ENCODE assay signal across 25 cellular contexts in genomic region chr9:86330186-86330585, GRCh38.
"Had no signal": no experiment of that assay in that cellular context is flagged by ENCODE, and none has a peak within 500 bp of the region (broad histone marks: within the 10 kb centered on the region; RNA-seq: fewer than 3 reads in every experiment).

No MANE protein-coding gene starts in this region.

- DNase-seq: activated CD4-positive, alpha-beta T cell treated with anti-CD3 and anti-CD28 coated beads, Interleukin-2, amount 10 ng/mL, durations not matched to agents 24 days and 14 days; activated CD4-positive, CD25-positive, alpha-beta regulatory T cell treated with anti-CD3 and anti-CD28 coated beads, Interleukin-2, amount 50 U/mL, for 72 hours; activated CD8-positive, alpha-beta memory T cell treated with anti-CD3 and anti-CD28 coated beads, Interleukin-2, amount 50 U/mL, for 4 hours; activated CD8-positive, alpha-beta T cell treated with anti-CD3 and anti-CD28 coated beads for 36 hours; activated gamma-delta T cell treated with Interleukin-2 at 50 U/mL for 16 hours; activated naive CD4-positive, alpha-beta T cell treated with anti-CD3 and anti-CD28 coated beads, Interleukin-2, amount 10 ng/mL, durations not matched to agents 7 days and 5 days; activated naive CD8-positive, alpha-beta T cell treated with anti-CD3 and anti-CD28 coated beads, Interleukin-2, amount 10 ng/mL, durations not matched to agents 7 days and 5 days; activated T-cell treated with anti-CD3 and anti-CD28 coated beads, Interleukin-2, amount 50 U/mL, for 1 hour; aorta; central memory CD4-positive, alpha-beta T cell; MM.1S; NCI-H1105; NCI-H1436; NCI-H1694 treated with DMSO at 0.1 percent for 48 hours; NCI-H2081; NCI-H510A treated with DMSO at 0.1 percent for 48 hours; NCI-H69; Peyer's patch; Right ventricle myocardium superior; SJCRH30; SK-N-SH; SW 1271 had no signal

- H3K27me3 ChIP-seq: Peyer's patch, SJCRH30 had no signal

- H3K4me1 ChIP-seq: Peyer's patch, SJCRH30 had no signal

- H3K27ac ChIP-seq: Peyer's patch, RWPE1, SJCRH30 had no signal

- H3K9ac ChIP-seq: SK-N-SH had no signal

- H3K9me3 ChIP-seq: Peyer's patch, SJCRH30, SK-N-SH had no signal

- H3K27ac Mint-ChIP-seq: activated CD4-positive, alpha-beta T cell treated with anti-CD3 and anti-CD28 coated beads, Interleukin-2, amount 10 ng/mL, durations not matched to agents 24 days and 14 days; activated CD8-positive, alpha-beta T cell treated with anti-CD3 and anti-CD28 coated beads for 36 hours; activated naive CD4-positive, alpha-beta T cell treated with anti-CD3 and anti-CD28 coated beads, Interleukin-2, amount 10 ng/mL, durations not matched to agents 7 days and 5 days; activated naive CD8-positive, alpha-beta T cell treated with anti-CD3 and anti-CD28 coated beads, Interleukin-2, amount 10 ng/mL, durations not matched to agents 7 days and 5 days; activated T-helper 2 cell treated with anti-CD3 and anti-CD28 coated beads, Interferon-gamma antibody, Interleukin-2, Interleukin-4, amounts not matched to agents 10 μg/mL and 5 μg/mL and 100 μg/mL, durations not matched to agents 14 hours and 24 hours and 36 hours; WTC11 had no signal

- H3K27me3 Mint-ChIP-seq: activated CD4-positive, alpha-beta T cell treated with anti-CD3 and anti-CD28 coated beads, Interleukin-2, amount 10 ng/mL, durations not matched to agents 24 days and 14 days; activated CD8-positive, alpha-beta T cell treated with anti-CD3 and anti-CD28 coated beads for 36 hours; activated naive CD4-positive, alpha-beta T cell treated with anti-CD3 and anti-CD28 coated beads, Interleukin-2, amount 10 ng/mL, durations not matched to agents 7 days and 5 days; activated naive CD8-positive, alpha-beta T cell treated with anti-CD3 and anti-CD28 coated beads, Interleukin-2, amount 10 ng/mL, durations not matched to agents 7 days and 5 days had no signal

- ATAC-seq: activated CD8-positive, alpha-beta T cell treated with anti-CD3 and anti-CD28 coated beads for 36 hours; WTC11 had no signal

- H3K9me3 Mint-ChIP-seq: activated CD8-positive, alpha-beta T cell treated with anti-CD3 and anti-CD28 coated beads for 36 hours; activated naive CD4-positive, alpha-beta T cell treated with anti-CD3 and anti-CD28 coated beads, Interleukin-2, amount 10 ng/mL, durations not matched to agents 7 days and 5 days had no signal

- H3K4me3 ChIP-seq: Peyer's patch, SJCRH30 had no signal

- H3K4me3 Mint-ChIP-seq: activated CD4-positive, alpha-beta T cell treated with anti-CD3 and anti-CD28 coated beads, Interleukin-2, amount 10 ng/mL, durations not matched to agents 24 days and 14 days; activated CD8-positive, alpha-beta T cell treated with anti-CD3 and anti-CD28 coated beads for 36 hours; activated naive CD4-positive, alpha-beta T cell treated with anti-CD3 and anti-CD28 coated beads, Interleukin-2, amount 10 ng/mL, durations not matched to agents 7 days and 5 days; activated naive CD8-positive, alpha-beta T cell treated with anti-CD3 and anti-CD28 coated beads, Interleukin-2, amount 10 ng/mL, durations not matched to agents 7 days and 5 days; WTC11 had no signal

- H3K4me2 ChIP-seq: SK-N-SH had no signal
